In the genomic region with DNA sequence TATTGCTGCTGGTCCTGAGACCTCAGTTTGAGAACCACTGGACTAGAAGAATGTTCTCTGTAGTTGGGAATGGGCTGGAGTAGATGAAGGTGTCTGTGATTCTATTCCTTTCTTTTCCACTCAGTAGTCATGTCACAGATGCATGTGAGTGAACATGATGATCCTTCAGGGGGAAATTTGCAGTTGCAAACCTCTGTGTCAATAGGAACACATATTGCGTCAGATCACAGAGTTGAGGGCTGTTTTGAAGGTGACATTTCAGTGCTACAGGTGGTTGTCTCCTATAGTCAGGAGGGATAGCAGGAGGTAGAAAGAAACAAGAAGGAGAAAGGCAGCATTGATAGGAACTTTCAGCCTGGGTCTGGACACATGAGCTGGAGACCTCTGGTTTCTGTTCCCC, we compare ENCODE assay signal across 33 cellular contexts.
"Had no signal": no experiment of that assay in that cellular context is flagged by ENCODE, and none has a peak within 500 bp of the region (broad histone marks: within the 10 kb centered on the region; RNA-seq: fewer than 3 reads in every experiment).

No MANE protein-coding gene starts in this region.

- H3K4me3 Mint-ChIP-seq: activated CD4-positive, alpha-beta memory T cell treated with anti-CD3 and anti-CD28 coated beads, Interleukin-2, amount 10 ng/mL, durations not matched to agents 7 days and 5 days; activated CD8-positive, alpha-beta memory T cell treated with anti-CD3 and anti-CD28 coated beads, Interleukin-2, amount 10 ng/mL, durations not matched to agents 7 days and 5 days; activated naive CD4-positive, alpha-beta T cell treated with anti-CD3 and anti-CD28 coated beads, Interleukin-2, amount 10 ng/mL, durations not matched to agents 7 days and 5 days; activated naive CD8-positive, alpha-beta T cell treated with anti-CD3 and anti-CD28 coated beads for 36 hours; central memory CD8-positive, alpha-beta T cell; T-helper 1 cell treated with Interleukin-12 subunit alpha and Interleukin-12 subunit beta and Interleukin-4 antibody, amounts not matched to agents 30 μg/mL and 1 μg/mL, for 36 hours; T-helper 2 cell treated with Interferon-gamma antibody and Interleukin-4, amounts not matched to agents 5 μg/mL and 100 μg/mL, for 36 hours had no signal

- ATAC-seq: activated CD8-positive, alpha-beta memory T cell treated with anti-CD3 and anti-CD28 coated beads, Interleukin-2, amount 10 ng/mL, durations not matched to agents 7 days and 5 days; Panc1 had no signal

- H3K36me3 ChIP-seq: cardiac muscle cell, SJCRH30 had no signal

- H3K9me3 Mint-ChIP-seq: activated CD4-positive, alpha-beta memory T cell treated with anti-CD3 and anti-CD28 coated beads, Interleukin-2, amount 10 ng/mL, durations not matched to agents 7 days and 5 days; activated naive CD4-positive, alpha-beta T cell treated with anti-CD3 and anti-CD28 coated beads, Interleukin-2, amount 10 ng/mL, durations not matched to agents 7 days and 5 days; activated naive CD8-positive, alpha-beta T cell treated with anti-CD3 and anti-CD28 coated beads for 36 hours; central memory CD8-positive, alpha-beta T cell; T-helper 1 cell treated with Interleukin-12 subunit alpha and Interleukin-12 subunit beta and Interleukin-4 antibody, amounts not matched to agents 30 μg/mL and 1 μg/mL, for 36 hours; T-helper 2 cell treated with Interferon-gamma antibody and Interleukin-4, amounts not matched to agents 5 μg/mL and 100 μg/mL, for 36 hours had no signal

- H3K9ac ChIP-seq: SK-N-SH had no signal

- H3K36me3 Mint-ChIP-seq: activated CD8-positive, alpha-beta memory T cell treated with anti-CD3 and anti-CD28 coated beads, Interleukin-2, amount 10 ng/mL, durations not matched to agents 7 days and 5 days; activated naive CD4-positive, alpha-beta T cell treated with anti-CD3 and anti-CD28 coated beads, Interleukin-2, amount 10 ng/mL, durations not matched to agents 7 days and 5 days; activated naive CD8-positive, alpha-beta T cell treated with anti-CD3 and anti-CD28 coated beads for 36 hours had no signal

- H3K27ac Mint-ChIP-seq: activated CD4-positive, alpha-beta memory T cell treated with anti-CD3 and anti-CD28 coated beads, Interleukin-2, amount 10 ng/mL, durations not matched to agents 7 days and 5 days; activated CD8-positive, alpha-beta memory T cell treated with anti-CD3 and anti-CD28 coated beads, Interleukin-2, amount 10 ng/mL, durations not matched to agents 7 days and 5 days; activated naive CD4-positive, alpha-beta T cell treated with anti-CD3 and anti-CD28 coated beads, Interleukin-2, amount 10 ng/mL, durations not matched to agents 7 days and 5 days; activated naive CD8-positive, alpha-beta T cell treated with anti-CD3 and anti-CD28 coated beads for 36 hours; T-helper 1 cell treated with Interleukin-12 subunit alpha and Interleukin-12 subunit beta and Interleukin-4 antibody, amounts not matched to agents 30 μg/mL and 1 μg/mL, for 36 hours; T-helper 2 cell treated with Interferon-gamma antibody and Interleukin-4, amounts not matched to agents 5 μg/mL and 100 μg/mL, for 36 hours had no signal

- H3K27ac ChIP-seq: brain microvascular endothelial cell, cardiac muscle cell, SJCRH30, VCaP had no signal

- H3K27me3 ChIP-seq: brain microvascular endothelial cell, cardiac muscle cell, SJCRH30 had no signal

- H3K9me3 ChIP-seq: SJCRH30, SK-N-SH had no signal

- H3K4me2 ChIP-seq: SK-N-SH had no signal

- H3K4me1 Mint-ChIP-seq: activated CD4-positive, alpha-beta memory T cell treated with anti-CD3 and anti-CD28 coated beads, Interleukin-2, amount 10 ng/mL, durations not matched to agents 7 days and 5 days; activated CD8-positive, alpha-beta memory T cell treated with anti-CD3 and anti-CD28 coated beads, Interleukin-2, amount 10 ng/mL, durations not matched to agents 7 days and 5 days; activated naive CD4-positive, alpha-beta T cell treated with anti-CD3 and anti-CD28 coated beads, Interleukin-2, amount 10 ng/mL, durations not matched to agents 7 days and 5 days; activated naive CD8-positive, alpha-beta T cell treated with anti-CD3 and anti-CD28 coated beads for 36 hours; central memory CD8-positive, alpha-beta T cell had no signal

- H3K27me3 Mint-ChIP-seq: central memory CD8-positive, alpha-beta T cell had no signal

- DNase-seq: activated CD4-positive, alpha-beta memory T cell treated with anti-CD3 and anti-CD28 coated beads, Interleukin-2, amount 10 ng/mL, durations not matched to agents 7 days and 5 days; activated CD4-positive, alpha-beta T cell treated with anti-CD3 and anti-CD28 coated beads for 1 hour; activated CD4-positive, alpha-beta T cell treated with anti-CD3 and anti-CD28 coated beads for 48 hours; activated CD4-positive, CD25-positive, alpha-beta regulatory T cell; activated CD8-positive, alpha-beta memory T cell treated with anti-CD3 and anti-CD28 coated beads for 24 hours; activated CD8-positive, alpha-beta memory T cell treated with anti-CD3 and anti-CD28 coated beads, Interleukin-2, amount 10 ng/mL, durations not matched to agents 7 days and 5 days; activated CD8-positive, alpha-beta memory T cell treated with anti-CD3 and anti-CD28 coated beads, Interleukin-2, amount 50 U/mL, for 48 hours; activated effector memory CD4-positive, alpha-beta T cell treated with Interleukin-2 at 50 U/mL for 16 hours; activated naive CD4-positive, alpha-beta T cell treated with anti-CD3 and anti-CD28 coated beads, Interleukin-2, amount 10 ng/mL, durations not matched to agents 7 days and 5 days; activated naive CD8-positive, alpha-beta T cell treated with anti-CD3 and anti-CD28 coated beads for 36 hours; activated T-cell treated with anti-CD3 and anti-CD28 coated beads, Interleukin-2, amount 50 U/mL, for 48 hours; amniotic stem cell; aorta; brain microvascular endothelial cell; Karpas-422; KBM-7; NCI-H1048; NCI-H1105 treated with DMSO at 0.1 percent for 48 hours; NCI-H1436; NCI-H1694; NCI-H1930; NCI-H2081 treated with DMSO at 0.1 percent for 48 hours; NCI-H345; NCI-H524 treated with DMSO at 0.1 percent for 48 hours; SHP77; SJCRH30; SK-N-SH had no signal

- H3K4me3 ChIP-seq: cardiac muscle cell, SJCRH30 had no signal
